Comparison of ENCODE assay signal across 8 cellular contexts in the genomic region with DNA sequence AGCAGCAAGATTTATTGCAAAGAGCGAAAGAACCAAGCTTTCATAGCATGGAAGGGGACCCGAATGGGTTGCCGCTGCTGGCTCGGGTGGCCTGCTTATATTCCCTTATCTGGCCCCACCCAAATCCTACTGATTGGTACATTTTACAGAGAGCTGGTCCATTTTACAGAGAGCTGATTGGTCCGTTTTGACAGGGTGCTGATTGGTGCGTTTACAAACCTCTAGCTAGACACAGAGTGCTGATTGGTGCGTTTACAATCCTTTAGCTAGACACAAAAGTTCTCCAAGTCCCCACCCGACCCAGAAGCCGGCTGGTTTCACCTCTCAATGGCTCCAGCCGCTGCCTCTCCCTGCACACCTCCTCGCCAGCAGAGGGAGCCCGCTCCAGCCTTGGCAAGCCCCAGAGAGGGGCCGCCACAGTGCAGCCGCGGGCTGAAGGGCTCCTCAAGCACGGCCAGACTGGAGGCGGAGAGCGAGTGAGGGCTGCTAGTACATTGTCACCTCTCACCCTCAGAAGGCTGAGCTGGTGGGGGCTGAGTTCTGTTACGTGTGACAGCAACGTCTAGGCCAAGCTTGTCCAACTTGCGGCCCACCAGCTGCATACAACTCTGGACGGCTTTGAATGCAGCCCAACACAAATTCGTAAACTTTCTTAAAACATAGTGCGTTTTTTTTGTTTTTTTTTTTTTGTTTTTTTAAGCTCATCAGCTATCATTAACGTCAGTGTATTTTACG. TPM values are rescaled to one million over a fixed set of nuclear protein-coding genes. Genes with fewer than 3 reads are reported as not detected.
DNase-seq lines count a peak whose midpoint lies in the region; ATAC-seq, FAIRE-seq and TF ChIP-seq lines count a peak whose summit lies in the region.

No MANE protein-coding gene starts in this region.

- TF ChIP-seq POLR2A in heart left ventricle (IDR thresholded peaks at IDR 0.05): no peak

- H3K27me3 Mint-ChIP-seq in activated T-cell treated with anti-CD3 and anti-CD28 coated beads, Interleukin-2, amount 50 U/mL, for 72 hours (ENCODE audit: low read depth): peaks cover 13% of the 10 kb centered on the region

- peak overlapping the region in 7 of 12 donors; percentile 25 to 45 (median 35) for H3K4me3 ChIP-seq in heart left ventricle
- no peak overlapping the region for H3K4me3 ChIP-seq in small intestine (ENCODE audit: low read depth in 1 of 2, low read length in 2 of 2)

- peaks cover 2% of the 10 kb centered on the region in 2 donors for H3K9me3 Mint-ChIP-seq in activated T-cell treated with anti-CD3 and anti-CD28 coated beads, Interleukin-2, amount 50 U/mL, for 72 hours

- DNase-seq in AML-193 (lab: John Stamatoyannopoulos, UW): peak; percentile 49 to 56
- peak; percentile 46 for DNase-seq in NCI-H748 treated with DMSO at 0.1 percent for 48 hours (lab: John Stamatoyannopoulos, UW)
- peak; percentile 55 to 81 for DNase-seq in activated T-cell treated with anti-CD3 and anti-CD28 coated beads, Interleukin-2, amount 50 U/mL, for 72 hours
- DNase-seq in heart left ventricle: peak; percentile 32 to 81 (median 46)
- peak; percentile 54 for DNase-seq in small intestine
- no peak for DNase-seq in NCI-H1436 treated with DMSO at 0.1 percent for 48 hours (lab: John Stamatoyannopoulos, UW)
- DNase-seq in T1000 (lab: John Stamatoyannopoulos, UW): no peak

- no peak for FAIRE-seq in small intestine (lab: Jason Lieb, UNC)

- H3K27me3 ChIP-seq in heart left ventricle (peaks cover 0 to 6% (median 0%) of the 10 kb centered on the region in 9 donors), small intestine (ENCODE audit: control insufficient read depth in 2 of 2, insufficient read depth in 2 of 2, low read length in 2 of 2) (no peaks in the 10 kb centered on the region)

- H3K4me3 Mint-ChIP-seq in activated T-cell treated with anti-CD3 and anti-CD28 coated beads, Interleukin-2, amount 50 U/mL, for 72 hours: peak overlapping the region; percentile 44 to 74

- H3K27ac Mint-ChIP-seq in activated T-cell treated with anti-CD3 and anti-CD28 coated beads, Interleukin-2, amount 50 U/mL, for 72 hours: no peak overlapping the region

- H3K4me1 Mint-ChIP-seq in activated T-cell treated with anti-CD3 and anti-CD28 coated beads, Interleukin-2, amount 50 U/mL, for 72 hours (ENCODE audit: low read depth): no peaks in the 10 kb centered on the region

- 49 to 72% (median 54%) methylated on average over 24 to 26 of the region's 26 CpGs for WGBS in heart left ventricle, 4 donors
- 53 to 65% (median 60%) methylated on average over 26 of the region's 26 CpGs for WGBS in small intestine, 3 donors

- H3K9me3 ChIP-seq in heart left ventricle (peaks cover 0 to 6% (median 0%) of the 10 kb centered on the region in 12 donors), small intestine (ENCODE audit: control insufficient read depth, low read depth) (no peaks in the 10 kb centered on the region)

- H3K4me1 ChIP-seq in heart left ventricle (no peaks in the 10 kb centered on the region), small intestine (ENCODE audit: control insufficient read depth in 2 of 2, insufficient read depth in 1 of 2, low read depth in 1 of 2, low read length in 1 of 2) (no peaks in the 10 kb centered on the region)

- intact Hi-C loops in heart left ventricle (cut with DNase I): loop anchor here in 1 of 10 donors (10.0 kb wide), 1 partner anchor 758 kb away; no protein-coding TSS in a partner anchor

- H3K36me3 Mint-ChIP-seq in activated T-cell treated with anti-CD3 and anti-CD28 coated beads, Interleukin-2, amount 50 U/mL, for 72 hours (ENCODE audit: insufficient read depth in 2 of 2): no peaks in the 10 kb centered on the region

- peak; percentile 73 for ATAC-seq in GM21619 (IDR thresholded peaks at IDR 0.05; ENCODE audit: unreplicated experiment)
- ATAC-seq in activated T-cell treated with anti-CD3 and anti-CD28 coated beads, Interleukin-2, amount 50 U/mL, for 72 hours (replicated peaks in 1 of 2): peak; percentile 84 to 95
- peak in 3 of 4 donors; percentile 59 to 91 (median 89) for ATAC-seq in heart left ventricle

- H3K27ac ChIP-seq in heart left ventricle (peak overlapping the region in 1 of 12 donors; percentile 27), small intestine (ENCODE audit: low read depth in 1 of 2, low read length in 1 of 2) (no peak overlapping the region)

- H3K36me3 ChIP-seq in heart left ventricle: no peaks in the 10 kb centered on the region
- no peaks in the 10 kb centered on the region for H3K36me3 ChIP-seq in small intestine (ENCODE audit: control insufficient read depth in 2 of 2, insufficient read depth in 2 of 2, low read length in 2 of 2)

- peak in 11 of 12 donors; percentile 6 to 61 (median 35) for TF ChIP-seq CTCF in heart left ventricle (IDR thresholded peaks at IDR 0.05)

RNA-seq across cellular contexts. Expression of a gene that starts 8.7 kb away (rescaled TPM):
- total RNA-seq in activated T-cell treated with anti-CD3 and anti-CD28 coated beads, Interleukin-2, amount 50 U/mL, for 72 hours: not detected
- not detected for total RNA-seq in heart left ventricle
- polyA plus RNA-seq in heart left ventricle (not detected), small intestine (not detected)

RNA-seq across cellular contexts. Expression of a gene that starts 24.1 kb away (rescaled TPM):
- 10 to 100 TPM; 19.8 to 21.5 TPM for total RNA-seq in activated T-cell treated with anti-CD3 and anti-CD28 coated beads, Interleukin-2, amount 50 U/mL, for 72 hours
- 10 to 100 TPM; 22.6 to 31.4 (median 25.8) TPM for total RNA-seq in heart left ventricle
- polyA plus RNA-seq in heart left ventricle: 10 to 100 TPM in 1 of 2 donors, 1 to 10 TPM in 1; 5.9 to 28.1 TPM
- 10 to 100 TPM; 18.7 to 21.1 (median 19.5) TPM for polyA plus RNA-seq in small intestine

Comparison
In these comparisons a context has a peak if more than half of its experiments do, and no peak if none do; other contexts are left out.
1. DNase-seq: peak in AML-193 (2 of 2), NCI-H748 treated with DMSO at 0.1 percent for 48 hours (single experiment), activated T-cell treated with anti-CD3 and anti-CD28 coated beads, Interleukin-2, amount 50 U/mL, for 72 hours (2 of 2), heart left ventricle (5 of 5) and small intestine (single experiment); none in NCI-H1436 treated with DMSO at 0.1 percent for 48 hours (single experiment) and T1000 (single experiment).
2. H3K4me3 ChIP-seq: peak in heart left ventricle (7 of 12); none in small intestine (0 of 2).
3. Peak in every context shown above with its lines, with median percentiles within 50 percentile points of each other: ATAC-seq.